Comparison of ENCODE assay signal across 1 cellular context in the genomic region with DNA sequence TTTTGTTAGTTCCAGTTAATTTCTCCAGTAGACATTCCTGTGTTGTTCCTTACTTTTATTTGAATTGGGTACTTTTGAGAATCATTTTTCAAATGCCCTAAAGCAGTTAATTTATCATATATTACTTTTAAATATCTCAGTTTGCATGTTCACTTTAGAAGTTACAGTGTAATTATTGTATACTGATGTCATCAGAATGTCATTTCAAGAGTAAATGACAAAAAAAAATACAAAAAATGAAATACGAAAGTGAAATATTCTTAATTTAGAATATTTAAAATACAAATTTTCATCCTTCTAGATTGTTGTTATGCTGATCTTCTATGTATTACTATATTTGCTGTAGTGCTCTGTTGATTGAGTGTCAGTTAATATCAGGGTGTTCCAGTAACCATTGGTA.
TF ChIP-seq lines count a peak whose summit lies in the region.

No MANE protein-coding gene starts in this region.

TF ChIP-seq in GM12878, 131 proteins besides CTCF, POLR2A, EP300 and RAD21 (continued from another document):
- TF ChIP-seq, protein P1, sequence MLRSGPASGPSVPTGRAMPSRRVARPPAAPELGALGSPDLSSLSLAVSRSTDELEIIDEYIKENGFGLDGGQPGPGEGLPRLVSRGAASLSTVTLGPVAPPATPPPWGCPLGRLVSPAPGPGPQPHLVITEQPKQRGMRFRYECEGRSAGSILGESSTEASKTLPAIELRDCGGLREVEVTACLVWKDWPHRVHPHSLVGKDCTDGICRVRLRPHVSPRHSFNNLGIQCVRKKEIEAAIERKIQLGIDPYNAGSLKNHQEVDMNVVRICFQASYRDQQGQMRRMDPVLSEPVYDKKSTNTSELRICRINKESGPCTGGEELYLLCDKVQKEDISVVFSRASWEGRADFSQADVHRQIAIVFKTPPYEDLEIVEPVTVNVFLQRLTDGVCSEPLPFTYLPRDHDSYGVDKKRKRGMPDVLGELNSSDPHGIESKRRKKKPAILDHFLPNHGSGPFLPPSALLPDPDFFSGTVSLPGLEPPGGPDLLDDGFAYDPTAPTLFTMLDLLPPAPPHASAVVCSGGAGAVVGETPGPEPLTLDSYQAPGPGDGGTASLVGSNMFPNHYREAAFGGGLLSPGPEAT (IDR thresholded peaks at IDR 0.05; ENCODE audit: low read depth), result no peak
